Comparison of ENCODE assay signal across 1 cellular context in the genomic region with DNA sequence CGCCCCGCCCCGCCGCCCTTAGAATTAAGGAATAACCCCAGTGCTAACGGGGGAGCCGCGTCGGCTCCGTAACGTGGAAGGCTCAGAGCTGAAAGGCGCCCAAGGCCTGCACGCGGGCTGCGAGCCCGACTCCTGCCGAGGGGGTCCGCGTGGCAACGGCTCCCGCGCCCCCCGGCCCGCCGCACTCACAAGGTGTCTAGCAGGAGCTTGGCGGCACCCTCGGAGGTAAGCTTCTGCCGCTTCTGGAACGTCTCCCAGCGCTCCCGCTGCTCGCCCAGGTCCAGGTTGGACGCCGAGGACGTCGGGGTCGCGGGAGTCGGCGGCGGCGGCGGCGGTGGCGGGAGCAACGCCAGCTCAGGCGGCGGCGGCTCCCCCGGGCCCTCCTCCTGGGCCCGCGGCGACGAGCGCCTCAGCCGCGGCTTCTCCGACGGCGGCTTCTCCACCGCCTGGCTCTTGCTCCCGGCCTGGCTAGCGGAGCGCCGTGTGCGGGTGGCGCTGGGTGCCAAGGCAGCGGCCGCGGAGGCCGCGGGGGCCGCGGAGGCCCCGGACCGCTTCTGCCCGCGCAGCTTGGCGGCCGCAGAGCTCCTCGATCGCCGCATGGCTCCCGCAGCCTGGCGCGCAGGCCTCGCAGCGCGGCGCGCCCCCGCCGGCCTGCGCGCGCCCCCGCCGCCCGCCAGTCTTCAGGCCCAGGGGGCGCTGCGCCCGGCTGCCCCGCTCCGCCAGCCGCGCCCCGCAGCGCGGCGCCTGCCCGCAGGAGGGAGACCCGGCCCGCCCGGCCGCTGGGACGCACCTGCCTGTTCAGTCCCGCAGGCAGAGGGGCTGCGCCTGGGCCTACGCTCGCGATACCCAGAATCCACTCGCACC.
TF ChIP-seq lines count a peak whose summit lies in the region.

A gene (minus strand): TSS at position 632 of the 864 bp plus-strand sequence. CDS start 33 bp downstream, at position 599.

TF ChIP-seq in K562, 482 proteins besides CTCF, POLR2A, EP300 and RAD21 (continued from another document and continues in another):
- TF ChIP-seq, protein P1, sequence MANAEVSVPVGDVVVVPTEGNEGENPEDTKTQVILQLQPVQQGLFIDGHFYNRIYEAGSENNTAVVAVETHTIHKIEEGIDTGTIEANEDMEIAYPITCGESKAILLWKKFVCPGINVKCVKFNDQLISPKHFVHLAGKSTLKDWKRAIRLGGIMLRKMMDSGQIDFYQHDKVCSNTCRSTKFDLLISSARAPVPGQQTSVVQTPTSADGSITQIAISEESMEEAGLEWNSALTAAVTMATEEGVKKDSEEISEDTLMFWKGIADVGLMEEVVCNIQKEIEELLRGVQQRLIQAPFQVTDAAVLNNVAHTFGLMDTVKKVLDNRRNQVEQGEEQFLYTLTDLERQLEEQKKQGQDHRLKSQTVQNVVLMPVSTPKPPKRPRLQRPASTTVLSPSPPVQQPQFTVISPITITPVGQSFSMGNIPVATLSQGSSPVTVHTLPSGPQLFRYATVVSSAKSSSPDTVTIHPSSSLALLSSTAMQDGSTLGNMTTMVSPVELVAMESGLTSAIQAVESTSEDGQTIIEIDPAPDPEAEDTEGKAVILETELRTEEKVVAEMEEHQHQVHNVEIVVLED (CRISPR knock-in tag; IDR thresholded peaks at IDR 0.05), result no peak
- peak; percentile 64 for TF ChIP-seq SIN3B (IDR thresholded peaks at IDR 0.05; ENCODE audit: low read depth)
- peak; percentile 81; the same call in 1 of the 2 replicates for TF ChIP-seq PHF8 (IDR thresholded peaks at IDR 0.05; ENCODE audit: borderline replicate concordance, low read length)
- peak; percentile 74 for TF ChIP-seq RBBP5 (IDR thresholded peaks at IDR 0.05; ENCODE audit: borderline replicate concordance, insufficient read depth, low read length, poor library complexity, severe bottlenecking)
- no peak for TF ChIP-seq ETS2 (tag; IDR thresholded peaks at IDR 0.05; ENCODE audit: borderline replicate concordance, poor library complexity, severe bottlenecking)
- TF ChIP-seq, protein P2, sequence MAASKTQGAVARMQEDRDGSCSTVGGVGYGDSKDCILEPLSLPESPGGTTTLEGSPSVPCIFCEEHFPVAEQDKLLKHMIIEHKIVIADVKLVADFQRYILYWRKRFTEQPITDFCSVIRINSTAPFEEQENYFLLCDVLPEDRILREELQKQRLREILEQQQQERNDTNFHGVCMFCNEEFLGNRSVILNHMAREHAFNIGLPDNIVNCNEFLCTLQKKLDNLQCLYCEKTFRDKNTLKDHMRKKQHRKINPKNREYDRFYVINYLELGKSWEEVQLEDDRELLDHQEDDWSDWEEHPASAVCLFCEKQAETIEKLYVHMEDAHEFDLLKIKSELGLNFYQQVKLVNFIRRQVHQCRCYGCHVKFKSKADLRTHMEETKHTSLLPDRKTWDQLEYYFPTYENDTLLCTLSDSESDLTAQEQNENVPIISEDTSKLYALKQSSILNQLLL (CRISPR knock-in tag; IDR thresholded peaks at IDR 0.05; ENCODE audit: borderline replicate concordance), result no peak
- TF ChIP-seq ZEB2 (IDR thresholded peaks at IDR 0.05), result no peak
- peak; percentile 75 for TF ChIP-seq CXXC5 (CRISPR knock-in tag; IDR thresholded peaks at IDR 0.05)
- no peak for TF ChIP-seq EGR1 (conservative IDR thresholded peaks at IDR 0.05)
- TF ChIP-seq XRCC4 (IDR thresholded peaks at IDR 0.05; ENCODE audit: extremely low read depth, insufficient read depth, insufficient read length), result no peak
- TF ChIP-seq SUPT5H (IDR thresholded peaks at IDR 0.05), result no peak
- TF ChIP-seq IFI16 (CRISPR knock-in tag; IDR thresholded peaks at IDR 0.05), result no peak
- TF ChIP-seq NFRKB (IDR thresholded peaks at IDR 0.05; ENCODE audit: low read depth), result no peak
- TF ChIP-seq CREBBP (IDR thresholded peaks at IDR 0.05; ENCODE audit: low read depth, low read length), result no peak
- no peak for TF ChIP-seq ZNF143 (CRISPR knock-in tag; IDR thresholded peaks at IDR 0.05)
- 0 out of 2 replicates have a peak, but pooled peaks have one; percentile 6 for TF ChIP-seq NFIC (IDR thresholded peaks at IDR 0.05)
- TF ChIP-seq CBFA2T2 (conservative IDR thresholded peaks at IDR 0.05), result no peak
- TF ChIP-seq, protein P3, sequence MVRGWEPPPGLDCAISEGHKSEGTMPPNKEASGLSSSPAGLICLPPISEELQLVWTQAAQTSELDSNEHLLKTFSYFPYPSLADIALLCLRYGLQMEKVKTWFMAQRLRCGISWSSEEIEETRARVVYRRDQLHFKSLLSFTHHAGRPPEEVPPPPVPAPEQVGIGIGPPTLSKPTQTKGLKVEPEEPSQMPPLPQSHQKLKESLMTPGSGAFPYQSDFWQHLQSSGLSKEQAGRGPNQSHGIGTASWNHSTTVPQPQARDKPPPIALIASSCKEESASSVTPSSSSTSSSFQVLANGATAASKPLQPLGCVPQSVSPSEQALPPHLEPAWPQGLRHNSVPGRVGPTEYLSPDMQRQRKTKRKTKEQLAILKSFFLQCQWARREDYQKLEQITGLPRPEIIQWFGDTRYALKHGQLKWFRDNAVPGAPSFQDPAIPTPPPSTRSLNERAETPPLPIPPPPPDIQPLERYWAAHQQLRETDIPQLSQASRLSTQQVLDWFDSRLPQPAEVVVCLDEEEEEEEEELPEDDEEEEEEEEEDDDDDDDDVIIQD (CRISPR knock-in tag; IDR thresholded peaks at IDR 0.05), result no peak
- TF ChIP-seq FOXA1 (IDR thresholded peaks at IDR 0.05; ENCODE audit: borderline replicate concordance), result no peak
- TF ChIP-seq ZNF3 (CRISPR knock-in tag; IDR thresholded peaks at IDR 0.05), result no peak
- TF ChIP-seq FOSL1 (tag; conservative IDR thresholded peaks at IDR 0.05), result no peak
- TF ChIP-seq HMGN3 (IDR thresholded peaks at IDR 0.05; ENCODE audit: borderline replicate concordance, extremely low read depth, insufficient read length, low read depth, low read length), result peak; percentile 19
- TF ChIP-seq, protein P4, sequence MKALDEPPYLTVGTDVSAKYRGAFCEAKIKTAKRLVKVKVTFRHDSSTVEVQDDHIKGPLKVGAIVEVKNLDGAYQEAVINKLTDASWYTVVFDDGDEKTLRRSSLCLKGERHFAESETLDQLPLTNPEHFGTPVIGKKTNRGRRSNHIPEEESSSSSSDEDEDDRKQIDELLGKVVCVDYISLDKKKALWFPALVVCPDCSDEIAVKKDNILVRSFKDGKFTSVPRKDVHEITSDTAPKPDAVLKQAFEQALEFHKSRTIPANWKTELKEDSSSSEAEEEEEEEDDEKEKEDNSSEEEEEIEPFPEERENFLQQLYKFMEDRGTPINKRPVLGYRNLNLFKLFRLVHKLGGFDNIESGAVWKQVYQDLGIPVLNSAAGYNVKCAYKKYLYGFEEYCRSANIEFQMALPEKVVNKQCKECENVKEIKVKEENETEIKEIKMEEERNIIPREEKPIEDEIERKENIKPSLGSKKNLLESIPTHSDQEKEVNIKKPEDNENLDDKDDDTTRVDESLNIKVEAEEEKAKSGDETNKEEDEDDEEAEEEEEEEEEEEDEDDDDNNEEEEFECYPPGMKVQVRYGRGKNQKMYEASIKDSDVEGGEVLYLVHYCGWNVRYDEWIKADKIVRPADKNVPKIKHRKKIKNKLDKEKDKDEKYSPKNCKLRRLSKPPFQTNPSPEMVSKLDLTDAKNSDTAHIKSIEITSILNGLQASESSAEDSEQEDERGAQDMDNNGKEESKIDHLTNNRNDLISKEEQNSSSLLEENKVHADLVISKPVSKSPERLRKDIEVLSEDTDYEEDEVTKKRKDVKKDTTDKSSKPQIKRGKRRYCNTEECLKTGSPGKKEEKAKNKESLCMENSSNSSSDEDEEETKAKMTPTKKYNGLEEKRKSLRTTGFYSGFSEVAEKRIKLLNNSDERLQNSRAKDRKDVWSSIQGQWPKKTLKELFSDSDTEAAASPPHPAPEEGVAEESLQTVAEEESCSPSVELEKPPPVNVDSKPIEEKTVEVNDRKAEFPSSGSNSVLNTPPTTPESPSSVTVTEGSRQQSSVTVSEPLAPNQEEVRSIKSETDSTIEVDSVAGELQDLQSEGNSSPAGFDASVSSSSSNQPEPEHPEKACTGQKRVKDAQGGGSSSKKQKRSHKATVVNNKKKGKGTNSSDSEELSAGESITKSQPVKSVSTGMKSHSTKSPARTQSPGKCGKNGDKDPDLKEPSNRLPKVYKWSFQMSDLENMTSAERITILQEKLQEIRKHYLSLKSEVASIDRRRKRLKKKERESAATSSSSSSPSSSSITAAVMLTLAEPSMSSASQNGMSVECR (CRISPR knock-in tag; IDR thresholded peaks at IDR 0.05), result 0 out of 2 replicates have a peak, but pooled peaks have one; percentile 24
- peak; percentile 55; the same call in 1 of the 2 replicates for TF ChIP-seq HNRNPL (IDR thresholded peaks at IDR 0.05; ENCODE audit: low read depth, low read length)
- no peak for TF ChIP-seq ZNF561 (CRISPR knock-in tag; conservative IDR thresholded peaks at IDR 0.05)
- no peak for TF ChIP-seq TBP (optimal IDR thresholded peaks at IDR 0.05; ENCODE audit: low read depth, low read length)
- TF ChIP-seq, protein P5, sequence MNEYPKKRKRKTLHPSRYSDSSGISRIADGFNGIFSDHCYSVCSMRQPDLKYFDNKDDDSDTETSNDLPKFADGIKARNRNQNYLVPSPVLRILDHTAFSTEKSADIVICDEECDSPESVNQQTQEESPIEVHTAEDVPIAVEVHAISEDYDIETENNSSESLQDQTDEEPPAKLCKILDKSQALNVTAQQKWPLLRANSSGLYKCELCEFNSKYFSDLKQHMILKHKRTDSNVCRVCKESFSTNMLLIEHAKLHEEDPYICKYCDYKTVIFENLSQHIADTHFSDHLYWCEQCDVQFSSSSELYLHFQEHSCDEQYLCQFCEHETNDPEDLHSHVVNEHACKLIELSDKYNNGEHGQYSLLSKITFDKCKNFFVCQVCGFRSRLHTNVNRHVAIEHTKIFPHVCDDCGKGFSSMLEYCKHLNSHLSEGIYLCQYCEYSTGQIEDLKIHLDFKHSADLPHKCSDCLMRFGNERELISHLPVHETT (CRISPR knock-in tag; conservative IDR thresholded peaks at IDR 0.05 in 1 of 2, IDR thresholded peaks at IDR 0.05 in 1 of 2), result 0 out of 4 replicates have a peak, but pooled peaks of 1 of the 2 experiments have one; percentile 18
- TF ChIP-seq, protein P6, sequence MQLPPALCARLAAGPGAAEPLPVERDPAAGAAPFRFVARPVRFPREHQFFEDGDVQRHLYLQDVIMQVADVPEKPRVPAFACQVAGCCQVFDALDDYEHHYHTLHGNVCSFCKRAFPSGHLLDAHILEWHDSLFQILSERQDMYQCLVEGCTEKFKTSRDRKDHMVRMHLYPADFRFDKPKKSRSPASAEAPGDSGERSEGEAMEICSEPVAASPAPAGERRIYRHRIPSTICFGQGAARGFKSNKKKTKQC (CRISPR knock-in tag; IDR thresholded peaks at IDR 0.05), result peak; percentile 21; the same call in 1 of the 2 replicates
- peak; percentile 19; the same call in 1 of the 2 replicates for TF ChIP-seq HCFC1 (IDR thresholded peaks at IDR 0.05; ENCODE audit: low read depth, low read length)
- TF ChIP-seq DNMT1 (IDR thresholded peaks at IDR 0.05), result no peak
- TF ChIP-seq, protein P7, sequence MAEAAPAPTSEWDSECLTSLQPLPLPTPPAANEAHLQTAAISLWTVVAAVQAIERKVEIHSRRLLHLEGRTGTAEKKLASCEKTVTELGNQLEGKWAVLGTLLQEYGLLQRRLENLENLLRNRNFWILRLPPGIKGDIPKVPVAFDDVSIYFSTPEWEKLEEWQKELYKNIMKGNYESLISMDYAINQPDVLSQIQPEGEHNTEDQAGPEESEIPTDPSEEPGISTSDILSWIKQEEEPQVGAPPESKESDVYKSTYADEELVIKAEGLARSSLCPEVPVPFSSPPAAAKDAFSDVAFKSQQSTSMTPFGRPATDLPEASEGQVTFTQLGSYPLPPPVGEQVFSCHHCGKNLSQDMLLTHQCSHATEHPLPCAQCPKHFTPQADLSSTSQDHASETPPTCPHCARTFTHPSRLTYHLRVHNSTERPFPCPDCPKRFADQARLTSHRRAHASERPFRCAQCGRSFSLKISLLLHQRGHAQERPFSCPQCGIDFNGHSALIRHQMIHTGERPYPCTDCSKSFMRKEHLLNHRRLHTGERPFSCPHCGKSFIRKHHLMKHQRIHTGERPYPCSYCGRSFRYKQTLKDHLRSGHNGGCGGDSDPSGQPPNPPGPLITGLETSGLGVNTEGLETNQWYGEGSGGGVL (CRISPR knock-in tag; IDR thresholded peaks at IDR 0.05), result no peak
- TF ChIP-seq, protein P8, sequence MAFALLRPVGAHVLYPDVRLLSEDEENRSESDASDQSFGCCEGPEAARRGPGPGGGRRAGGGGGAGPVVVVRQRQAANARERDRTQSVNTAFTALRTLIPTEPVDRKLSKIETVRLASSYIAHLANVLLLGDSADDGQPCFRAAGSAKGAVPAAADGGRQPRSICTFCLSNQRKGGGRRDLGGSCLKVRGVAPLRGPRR (CRISPR knock-in tag; IDR thresholded peaks at IDR 0.05), result no peak
- no peak for TF ChIP-seq SMAD2 (IDR thresholded peaks at IDR 0.05; ENCODE audit: low read depth, low read length)
- no peak for TF ChIP-seq KAT8 (IDR thresholded peaks at IDR 0.05; ENCODE audit: low read depth)
